Comparison of ENCODE assay signal across 21 cellular contexts in genomic region chr6:41122918-41123317, GRCh38. TPM values are rescaled to one million over a fixed set of nuclear protein-coding genes. Genes with fewer than 3 reads are reported as not detected.
"Had no signal": no experiment of that assay in that cellular context is flagged by ENCODE, and none has a peak within 500 bp of the region (broad histone marks: within the 10 kb centered on the region; RNA-seq: fewer than 3 reads in every experiment).

No MANE protein-coding gene starts in this region.

- H3K4me3 Mint-ChIP-seq: natural killer cell, neural crest cell, type B pancreatic cell had no signal

- H3K27me3 ChIP-seq: heart left ventricle, right atrium auricular region, sigmoid colon, suprapubic skin, thyroid gland, uterus had no signal

- H3K27me3 Mint-ChIP-seq: type B pancreatic cell had no signal

- H3K4me3 ChIP-seq: heart left ventricle, right atrium auricular region, sigmoid colon, skin epidermis, suprapubic skin, thyroid gland, uterus had no signal

- DNase-seq: effector memory CD4-positive, alpha-beta T cell; heart left ventricle; hippocampal formation; left colon; natural killer cell; sigmoid colon; stimulated activated naive CD8-positive, alpha-beta T cell treated with anti-CD3 and anti-CD28 coated beads, Interleukin-15, Interleukin-2, amounts not matched to agents 100 U/mL and 50 U/mL, for 24 hours; thyroid gland; uterus had no signal

- H3K27ac Mint-ChIP-seq: natural killer cell, type B pancreatic cell had no signal

- H3K27ac ChIP-seq: heart left ventricle, right atrium auricular region, sigmoid colon, skin epidermis, suprapubic skin, thyroid gland, uterus had no signal

- ATAC-seq: esophagus mucosa; heart left ventricle; left colon; natural killer cell; stimulated activated naive CD8-positive, alpha-beta T cell treated with anti-CD3 and anti-CD28 coated beads, Interleukin-15, Interleukin-2, amounts not matched to agents 100 U/mL and 50 U/mL, for 24 hours had no signal

- H3K4me1 ChIP-seq: heart left ventricle, right atrium auricular region, sigmoid colon, suprapubic skin, uterus had no signal

- H3K36me3 ChIP-seq: uterus had no signal

- H3K9me3 ChIP-seq: heart left ventricle, right atrium auricular region, sigmoid colon, suprapubic skin, thyroid gland, uterus had no signal

- H3K9me3 Mint-ChIP-seq: natural killer cell, neural crest cell, type B pancreatic cell had no signal

RNA-seq across cellular contexts. Expression of gene TREML1, which starts 31.2 kb away (rescaled TPM):
- total RNA-seq: fibroblast of lung, glomerular endothelial cell, kidney epithelial cell, left colon, myocyte, neural crest cell, osteocyte, right atrium auricular region, suprapubic skin, thyroid gland had no signal

RNA-seq across cellular contexts. Expression of gene TREM2, which starts 40.0 kb away (rescaled TPM):
- total RNA-seq: glomerular endothelial cell, kidney epithelial cell, liver, myocyte, natural killer cell, neural crest cell, osteocyte had no signal
